In genomic region chr3:139630532-139630931, GRCh38 we compare ENCODE assay signal across 2 cellular contexts.
TF ChIP-seq lines count a peak whose summit lies in the region.

No MANE protein-coding gene starts in this region.

TF ChIP-seq in GM23338, 12 proteins besides CTCF, POLR2A, EP300 and RAD21 (continued from another document):
- TF ChIP-seq ZNF462 (CRISPR knock-in tag; IDR thresholded peaks at IDR 0.05) = no peak
- TF ChIP-seq NANOG (IDR thresholded peaks at IDR 0.05; ENCODE audit: borderline replicate concordance) = no peak
- no peak for TF ChIP-seq ZNF114 (CRISPR knock-in tag; IDR thresholded peaks at IDR 0.05)
- no peak for TF ChIP-seq ZNF331 (CRISPR knock-in tag; IDR thresholded peaks at IDR 0.05; ENCODE audit: low read depth)
TF ChIP-seq in GM23338: peak in this region for 0.

TF ChIP-seq in WTC11, 78 proteins besides CTCF, POLR2A, EP300 and RAD21 (continued from another document):
- TF ChIP-seq, protein P1, sequence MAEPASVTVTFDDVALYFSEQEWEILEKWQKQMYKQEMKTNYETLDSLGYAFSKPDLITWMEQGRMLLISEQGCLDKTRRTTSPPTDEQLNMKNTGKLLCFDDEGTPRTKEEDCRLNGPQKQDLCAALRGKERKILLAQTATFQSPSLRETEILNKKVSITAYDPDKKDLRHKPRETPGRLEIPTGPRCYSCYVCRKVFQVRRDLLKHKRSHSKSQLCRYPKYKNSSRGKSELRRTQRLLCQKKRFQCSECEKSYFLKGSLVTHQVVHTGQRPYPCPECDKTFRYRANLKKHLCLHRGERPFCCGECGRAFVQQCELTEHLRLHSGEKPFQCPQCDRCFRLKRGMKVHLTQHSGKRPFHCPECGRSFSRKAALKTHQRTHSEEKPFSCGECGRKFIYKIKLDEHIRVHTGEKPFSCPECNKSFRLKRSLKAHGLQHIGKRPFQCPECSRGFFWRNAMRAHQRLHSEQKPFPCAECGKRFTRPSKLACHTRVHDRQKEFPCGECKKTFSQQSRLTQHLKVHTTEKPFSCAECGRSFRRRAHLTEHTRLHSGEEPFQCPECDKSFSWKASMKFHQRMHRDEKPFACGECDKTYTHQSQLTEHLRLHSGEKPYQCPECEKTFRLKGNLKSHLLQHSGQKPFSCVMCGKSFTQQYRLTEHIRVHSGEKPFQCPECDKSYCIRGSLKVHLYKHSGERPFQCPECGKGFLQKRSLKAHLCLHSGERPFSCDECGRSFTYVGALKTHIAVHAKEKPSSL (CRISPR knock-in tag; conservative IDR thresholded peaks at IDR 0.05) = no peak
- TF ChIP-seq, protein P2, sequence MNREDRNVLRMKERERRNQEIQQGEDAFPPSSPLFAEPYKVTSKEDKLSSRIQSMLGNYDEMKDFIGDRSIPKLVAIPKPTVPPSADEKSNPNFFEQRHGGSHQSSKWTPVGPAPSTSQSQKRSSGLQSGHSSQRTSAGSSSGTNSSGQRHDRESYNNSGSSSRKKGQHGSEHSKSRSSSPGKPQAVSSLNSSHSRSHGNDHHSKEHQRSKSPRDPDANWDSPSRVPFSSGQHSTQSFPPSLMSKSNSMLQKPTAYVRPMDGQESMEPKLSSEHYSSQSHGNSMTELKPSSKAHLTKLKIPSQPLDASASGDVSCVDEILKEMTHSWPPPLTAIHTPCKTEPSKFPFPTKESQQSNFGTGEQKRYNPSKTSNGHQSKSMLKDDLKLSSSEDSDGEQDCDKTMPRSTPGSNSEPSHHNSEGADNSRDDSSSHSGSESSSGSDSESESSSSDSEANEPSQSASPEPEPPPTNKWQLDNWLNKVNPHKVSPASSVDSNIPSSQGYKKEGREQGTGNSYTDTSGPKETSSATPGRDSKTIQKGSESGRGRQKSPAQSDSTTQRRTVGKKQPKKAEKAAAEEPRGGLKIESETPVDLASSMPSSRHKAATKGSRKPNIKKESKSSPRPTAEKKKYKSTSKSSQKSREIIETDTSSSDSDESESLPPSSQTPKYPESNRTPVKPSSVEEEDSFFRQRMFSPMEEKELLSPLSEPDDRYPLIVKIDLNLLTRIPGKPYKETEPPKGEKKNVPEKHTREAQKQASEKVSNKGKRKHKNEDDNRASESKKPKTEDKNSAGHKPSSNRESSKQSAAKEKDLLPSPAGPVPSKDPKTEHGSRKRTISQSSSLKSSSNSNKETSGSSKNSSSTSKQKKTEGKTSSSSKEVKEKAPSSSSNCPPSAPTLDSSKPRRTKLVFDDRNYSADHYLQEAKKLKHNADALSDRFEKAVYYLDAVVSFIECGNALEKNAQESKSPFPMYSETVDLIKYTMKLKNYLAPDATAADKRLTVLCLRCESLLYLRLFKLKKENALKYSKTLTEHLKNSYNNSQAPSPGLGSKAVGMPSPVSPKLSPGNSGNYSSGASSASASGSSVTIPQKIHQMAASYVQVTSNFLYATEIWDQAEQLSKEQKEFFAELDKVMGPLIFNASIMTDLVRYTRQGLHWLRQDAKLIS (CRISPR knock-in tag; IDR thresholded peaks at IDR 0.05; ENCODE audit: borderline replicate concordance) = no peak
- TF ChIP-seq, protein P3, sequence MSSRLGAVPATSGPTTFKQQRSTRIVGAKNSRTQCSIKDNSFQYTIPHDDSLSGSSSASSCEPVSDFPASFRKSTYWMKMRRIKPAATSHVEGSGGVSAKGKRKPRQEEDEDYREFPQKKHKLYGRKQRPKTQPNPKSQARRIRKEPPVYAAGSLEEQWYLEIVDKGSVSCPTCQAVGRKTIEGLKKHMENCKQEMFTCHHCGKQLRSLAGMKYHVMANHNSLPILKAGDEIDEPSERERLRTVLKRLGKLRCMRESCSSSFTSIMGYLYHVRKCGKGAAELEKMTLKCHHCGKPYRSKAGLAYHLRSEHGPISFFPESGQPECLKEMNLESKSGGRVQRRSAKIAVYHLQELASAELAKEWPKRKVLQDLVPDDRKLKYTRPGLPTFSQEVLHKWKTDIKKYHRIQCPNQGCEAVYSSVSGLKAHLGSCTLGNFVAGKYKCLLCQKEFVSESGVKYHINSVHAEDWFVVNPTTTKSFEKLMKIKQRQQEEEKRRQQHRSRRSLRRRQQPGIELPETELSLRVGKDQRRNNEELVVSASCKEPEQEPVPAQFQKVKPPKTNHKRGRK (CRISPR knock-in tag; IDR thresholded peaks at IDR 0.05; ENCODE audit: borderline replicate concordance) = no peak
- TF ChIP-seq NR2C2 (CRISPR knock-in tag; IDR thresholded peaks at IDR 0.05) (no peak), ZNF423 (CRISPR knock-in tag; IDR thresholded peaks at IDR 0.05) (no peak), ZNF416 (CRISPR knock-in tag; IDR thresholded peaks at IDR 0.05) (no peak), ZNF317 (CRISPR knock-in tag; IDR thresholded peaks at IDR 0.05; ENCODE audit: borderline replicate concordance, low read depth) (no peak), MAX (CRISPR knock-in tag; IDR thresholded peaks at IDR 0.05) (no peak)
- TF ChIP-seq, protein P4, sequence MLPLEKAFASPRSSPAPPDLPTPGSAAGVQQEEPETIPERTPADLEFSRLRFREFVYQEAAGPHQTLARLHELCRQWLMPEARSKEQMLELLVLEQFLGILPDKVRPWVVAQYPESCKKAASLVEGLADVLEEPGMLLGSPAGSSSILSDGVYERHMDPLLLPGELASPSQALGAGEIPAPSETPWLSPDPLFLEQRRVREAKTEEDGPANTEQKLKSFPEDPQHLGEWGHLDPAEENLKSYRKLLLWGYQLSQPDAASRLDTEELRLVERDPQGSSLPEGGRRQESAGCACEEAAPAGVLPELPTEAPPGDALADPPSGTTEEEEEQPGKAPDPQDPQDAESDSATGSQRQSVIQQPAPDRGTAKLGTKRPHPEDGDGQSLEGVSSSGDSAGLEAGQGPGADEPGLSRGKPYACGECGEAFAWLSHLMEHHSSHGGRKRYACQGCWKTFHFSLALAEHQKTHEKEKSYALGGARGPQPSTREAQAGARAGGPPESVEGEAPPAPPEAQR (CRISPR knock-in tag; IDR thresholded peaks at IDR 0.05) = no peak
TF ChIP-seq in WTC11: peak in this region for 0.
